10 cellular contexts compared by ENCODE assay signal in genomic region chr11:69311767-69312385, GRCh38. TPM values are rescaled to one million over a fixed set of nuclear protein-coding genes. Genes with fewer than 3 reads are reported as not detected.
DNase-seq lines count a peak whose midpoint lies in the region; ATAC-seq and TF ChIP-seq lines count a peak whose summit lies in the region.
"Had no signal": no experiment of that assay in that cellular context is flagged by ENCODE, and none has a peak within 500 bp of the region (broad histone marks: within the 10 kb centered on the region; RNA-seq: fewer than 3 reads in every experiment).

No MANE protein-coding gene starts in this region.

- peak overlapping the region; percentile 94 for H3K27ac Mint-ChIP-seq in activated naive CD4-positive, alpha-beta T cell treated with anti-CD3 and anti-CD28 coated beads, Interleukin-2, amount 10 ng/mL, durations not matched to agents 7 days and 5 days
- peak overlapping the region; percentile 93 for H3K27ac Mint-ChIP-seq in stimulated activated naive CD8-positive, alpha-beta T cell treated with anti-CD3 and anti-CD28 coated beads, Interleukin-15, Interleukin-2, amounts not matched to agents 100 ng/mL and 50 ng/mL, for 24 hours

- intact Hi-C loops in psoas muscle (cut with DNase I), result no loop called here

- no peaks in the 10 kb centered on the region for H3K27me3 ChIP-seq in effector memory CD4-positive, alpha-beta T cell (replicated peaks; ENCODE audit: control insufficient read depth, insufficient read depth, low read length, poor library complexity, severe bottlenecking)
- no peaks in the 10 kb centered on the region for H3K27me3 ChIP-seq in psoas muscle (ENCODE audit: insufficient read depth in 3 of 3, low read length in 2 of 3)

- peaks cover 21% of the 10 kb centered on the region for H3K4me1 ChIP-seq in effector memory CD4-positive, alpha-beta T cell (ENCODE audit: control insufficient read depth, insufficient read depth, low read length, poor library complexity, severe bottlenecking)
- no peaks in the 10 kb centered on the region for H3K4me1 ChIP-seq in psoas muscle

- CTCF ChIA-PET in activated naive CD4-positive, alpha-beta T cell treated with anti-CD3 and anti-CD28 coated beads, Interleukin-2, amount 10 ng/mL, durations not matched to agents 7 days and 5 days (lab: Charles Lee), result interaction anchor here (1.1 kb wide), 1 partner anchor 18 kb away, joined by 5 read pairs; the partner anchor contains the start of gene MYEOV

- WGBS in psoas muscle, 3 donors, result 40 to 57% (median 42%) methylated on average over 14 of the region's 14 CpGs

- peak overlapping the region; percentile 23 for H3K4me3 ChIP-seq in effector memory CD4-positive, alpha-beta T cell (ENCODE audit: insufficient read depth, low read depth, low read length, poor library complexity, severe bottlenecking)
- H3K4me3 ChIP-seq in psoas muscle, result no peak overlapping the region

- peak; percentile 63 for DNase-seq in activated naive CD4-positive, alpha-beta T cell treated with anti-CD3 and anti-CD28 coated beads, Interleukin-2, amount 10 ng/mL, durations not matched to agents 7 days and 5 days
- no peak for DNase-seq in activated naive CD4-positive, alpha-beta T cell treated with Interleukin-2 at 50 U/mL for 16 hours
- DNase-seq in SKM-1 treated with dmso at 0.1 percent for 144 hours (lab: John Stamatoyannopoulos, UW; ENCODE audit: unreplicated experiment) (peak; percentile 68), psoas muscle (no peak)
- DNase-seq in effector memory CD4-positive, alpha-beta T cell, result no peak
- DNase-seq: OCI-M1 had no signal

- H3K36me3 ChIP-seq in effector memory CD4-positive, alpha-beta T cell (ENCODE audit: control insufficient read depth, insufficient read depth, low read length), result no peaks in the 10 kb centered on the region
- H3K36me3 ChIP-seq in psoas muscle (ENCODE audit: insufficient read depth in 1 of 2, low read depth in 1 of 2), result no peaks in the 10 kb centered on the region

- ATAC-seq in HG02884 (IDR thresholded peaks at IDR 0.05; ENCODE audit: unreplicated experiment) (no peak), HG03135 (IDR thresholded peaks at IDR 0.05; ENCODE audit: unreplicated experiment) (no peak), psoas muscle (no peak)

- peaks cover 32% of the 10 kb centered on the region for H3K27me3 Mint-ChIP-seq in activated naive CD4-positive, alpha-beta T cell treated with anti-CD3 and anti-CD28 coated beads, Interleukin-2, amount 10 ng/mL, durations not matched to agents 7 days and 5 days
- H3K27me3 Mint-ChIP-seq in stimulated activated naive CD8-positive, alpha-beta T cell treated with anti-CD3 and anti-CD28 coated beads, Interleukin-15, Interleukin-2, amounts not matched to agents 100 ng/mL and 50 ng/mL, for 24 hours, result no peaks in the 10 kb centered on the region

- no peaks in the 10 kb centered on the region for H3K9me3 ChIP-seq in effector memory CD4-positive, alpha-beta T cell (ENCODE audit: control insufficient read depth, low read length)
- no peaks in the 10 kb centered on the region for H3K9me3 ChIP-seq in psoas muscle

- H3K9me3 Mint-ChIP-seq in activated naive CD4-positive, alpha-beta T cell treated with anti-CD3 and anti-CD28 coated beads, Interleukin-2, amount 10 ng/mL, durations not matched to agents 7 days and 5 days, result no peaks in the 10 kb centered on the region
- H3K9me3 Mint-ChIP-seq in stimulated activated naive CD8-positive, alpha-beta T cell treated with anti-CD3 and anti-CD28 coated beads, Interleukin-15, Interleukin-2, amounts not matched to agents 100 ng/mL and 50 ng/mL, for 24 hours, result no peaks in the 10 kb centered on the region

- TF ChIP-seq CTCF in psoas muscle (IDR thresholded peaks at IDR 0.05), result no peak

- H3K36me3 Mint-ChIP-seq in activated naive CD4-positive, alpha-beta T cell treated with anti-CD3 and anti-CD28 coated beads, Interleukin-2, amount 10 ng/mL, durations not matched to agents 7 days and 5 days, result no peaks in the 10 kb centered on the region
- H3K36me3 Mint-ChIP-seq in stimulated activated naive CD8-positive, alpha-beta T cell treated with anti-CD3 and anti-CD28 coated beads, Interleukin-15, Interleukin-2, amounts not matched to agents 100 ng/mL and 50 ng/mL, for 24 hours (ENCODE audit: low read depth), result no peaks in the 10 kb centered on the region

- peak overlapping the region; percentile 33 for H3K4me3 Mint-ChIP-seq in activated naive CD4-positive, alpha-beta T cell treated with anti-CD3 and anti-CD28 coated beads, Interleukin-2, amount 10 ng/mL, durations not matched to agents 7 days and 5 days
- peak overlapping the region; percentile 55 for H3K4me3 Mint-ChIP-seq in stimulated activated naive CD8-positive, alpha-beta T cell treated with anti-CD3 and anti-CD28 coated beads, Interleukin-15, Interleukin-2, amounts not matched to agents 100 ng/mL and 50 ng/mL, for 24 hours

- H3K27ac ChIP-seq in effector memory CD4-positive, alpha-beta T cell (ENCODE audit: insufficient read depth, low read length, poor library complexity, severe bottlenecking), result peak overlapping the region; percentile 15
- H3K27ac ChIP-seq in psoas muscle, result no peak overlapping the region

- peaks cover 29% of the 10 kb centered on the region for H3K4me1 Mint-ChIP-seq in activated naive CD4-positive, alpha-beta T cell treated with anti-CD3 and anti-CD28 coated beads, Interleukin-2, amount 10 ng/mL, durations not matched to agents 7 days and 5 days
- H3K4me1 Mint-ChIP-seq in stimulated activated naive CD8-positive, alpha-beta T cell treated with anti-CD3 and anti-CD28 coated beads, Interleukin-15, Interleukin-2, amounts not matched to agents 100 ng/mL and 50 ng/mL, for 24 hours (ENCODE audit: low read depth), result peaks cover 34% of the 10 kb centered on the region

RNA-seq across cellular contexts. Expression of gene MYEOV, which starts 17.9 kb away (rescaled TPM):
- total RNA-seq in psoas muscle, result under 1 TPM in 1 of 4 donors, not detected in 3; 0.27 TPM
- polyA plus RNA-seq in psoas muscle, result under 1 TPM; 0.09 to 0.17 (median 0.12) TPM
- total RNA-seq: skeletal muscle tissue had no signal

Comparison
In these comparisons a context has a peak if more than half of its experiments do, and no peak if none do; other contexts are left out.
1. DNase-seq: peak in activated naive CD4-positive, alpha-beta T cell treated with anti-CD3 and anti-CD28 coated beads, Interleukin-2, amount 10 ng/mL, durations not matched to agents 7 days and 5 days (single experiment) and SKM-1 treated with dmso at 0.1 percent for 144 hours (single experiment); none in activated naive CD4-positive, alpha-beta T cell treated with Interleukin-2 at 50 U/mL for 16 hours (single experiment), effector memory CD4-positive, alpha-beta T cell (0 of 3) and psoas muscle (0 of 2).